In the genomic region with DNA sequence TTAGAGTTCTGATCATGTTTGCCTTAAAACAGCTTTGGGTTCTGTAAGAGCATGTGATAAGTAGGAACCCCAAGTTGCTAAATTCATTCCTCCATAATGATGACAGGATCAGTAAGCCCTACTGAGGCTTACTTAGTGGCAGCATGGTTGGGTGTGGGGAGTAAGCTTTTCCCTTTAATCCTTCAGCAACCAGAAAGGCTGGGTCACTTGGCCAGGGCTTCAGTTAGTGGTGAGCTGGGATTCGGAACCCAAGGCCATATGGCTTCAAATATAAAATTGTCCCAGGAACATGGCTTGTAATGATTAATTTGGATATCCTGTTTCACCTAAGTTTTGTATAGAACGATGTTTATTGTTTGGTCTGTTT, we compare ENCODE assay signal across 8 cellular contexts. TPM values are rescaled to one million over a fixed set of nuclear protein-coding genes. Genes with fewer than 3 reads are reported as not detected.
DNase-seq lines count a peak whose midpoint lies in the region; ATAC-seq and TF ChIP-seq lines count a peak whose summit lies in the region.

No MANE protein-coding gene starts in this region.

- CTCF ChIA-PET in BJ (lab: Yijun Ruan, JAX): interaction anchor here (1.0 to 2.0 kb wide), 2 partner anchors 56 to 94 kb away, joined by 3 to 6 read pairs; no protein-coding TSS in a partner anchor
- CTCF ChIA-PET in activated CD4-positive, alpha-beta memory T cell treated with anti-CD3 and anti-CD28 coated beads for 36 hours (lab: Charles Lee): interaction anchor here (0.7 to 1.8 kb wide), 3 partner anchors 56 to 102 kb away, joined by 3 to 5 read pairs (median 4); no protein-coding TSS in a partner anchor

- H3K36me3 ChIP-seq in BJ (ENCODE audit: control insufficient read depth, insufficient read depth, low read length): no peaks in the 10 kb centered on the region

- peak overlapping the region; percentile 95 for H3K4me3 Mint-ChIP-seq in activated CD4-positive, alpha-beta memory T cell treated with anti-CD3 and anti-CD28 coated beads for 36 hours

- ATAC-seq in GM19023 (IDR thresholded peaks at IDR 0.05; ENCODE audit: unreplicated experiment) (peak; percentile 13), HG03280 (IDR thresholded peaks at IDR 0.05; ENCODE audit: unreplicated experiment) (peak; percentile 27), left cardiac atrium (peak; percentile 12 to 33)

- intact Hi-C loops in activated CD4-positive, alpha-beta memory T cell treated with anti-CD3 and anti-CD28 coated beads for 36 hours (cut with micrococcal nuclease): loop anchor here (2.0 to 5.0 kb wide), 3 partner anchors 156 to 339 kb away; partner anchors contain the start of genes CFAP20 and GOT2
- intact Hi-C loops in left cardiac atrium (cut with DNase I): loop anchor here in 1 of 2 donors (10.0 kb wide), 1 partner anchor 92 kb away; no protein-coding TSS in a partner anchor

- DNase-seq in BJ (ENCODE audit: low read depth): no peak
- DNase-seq in activated CD4-positive, alpha-beta memory T cell treated with anti-CD3 and anti-CD28 coated beads for 36 hours: no peak
- DNase-seq in left cardiac atrium: no peak
- no peak for DNase-seq in skeletal muscle cell (ENCODE audit: low read depth)
- no peak for DNase-seq in activated effector memory CD4-positive, alpha-beta T cell treated with Interleukin-2 at 50 U/mL for 16 hours
- DNase-seq in NOMO-1 (lab: John Stamatoyannopoulos, UW; ENCODE audit: unreplicated experiment in 2 of 2): no peak

- H3K36me3 Mint-ChIP-seq in activated CD4-positive, alpha-beta memory T cell treated with anti-CD3 and anti-CD28 coated beads for 36 hours: peaks cover 11% of the 10 kb centered on the region

- H3K9me3 Mint-ChIP-seq in activated CD4-positive, alpha-beta memory T cell treated with anti-CD3 and anti-CD28 coated beads for 36 hours: no peaks in the 10 kb centered on the region

- peaks cover 11% of the 10 kb centered on the region for H3K4me1 Mint-ChIP-seq in activated CD4-positive, alpha-beta memory T cell treated with anti-CD3 and anti-CD28 coated beads for 36 hours (ENCODE audit: low read depth)

- H3K27ac Mint-ChIP-seq in activated CD4-positive, alpha-beta memory T cell treated with anti-CD3 and anti-CD28 coated beads for 36 hours: peak overlapping the region; percentile 96

- no peaks in the 10 kb centered on the region; the same call in 1 of the 2 replicates for H3K27me3 ChIP-seq in BJ (ENCODE audit: control insufficient read depth, insufficient read depth, low read length)

- POLR2A ChIA-PET in BJ (lab: Charles Lee): no interaction called here
- POLR2A ChIA-PET in activated CD4-positive, alpha-beta memory T cell treated with anti-CD3 and anti-CD28 coated beads for 36 hours (lab: Charles Lee): interaction anchor here (0.6 to 1.7 kb wide), 4 partner anchors 8 to 292 kb away, joined by 3 to 7 read pairs (median 4); partner anchors contain the start of gene SLC38A7

- peak overlapping the region; percentile 67 for H3K4me3 ChIP-seq in BJ (ENCODE audit: low read depth, low read length)
- H3K4me3 ChIP-seq in skeletal muscle cell (ENCODE audit: low read depth, low read length): peak overlapping the region; percentile 94

- H3K27me3 Mint-ChIP-seq in activated CD4-positive, alpha-beta memory T cell treated with anti-CD3 and anti-CD28 coated beads for 36 hours: no peaks in the 10 kb centered on the region

- TF ChIP-seq CTCF in BJ (IDR thresholded peaks at IDR 0.05; ENCODE audit: insufficient read depth, low read depth, low read length): no peak

RNA-seq across cellular contexts. Expression of gene GINS3, which starts 0.8 kb away (rescaled TPM):
- 4.6 and 5.5 TPM in 2 replicates for polyA plus RNA-seq in BJ (2011; rRNA removed)
- polyA minus RNA-seq in BJ (2011; rRNA and poly(A)+ RNA removed): 2.8 and 4.6 TPM in 2 replicates
- total RNA-seq in activated CD4-positive, alpha-beta memory T cell treated with anti-CD3 and anti-CD28 coated beads for 36 hours: 10 to 100 TPM; 13.8 to 14.0 TPM
- 1 to 10 TPM; 5.0 to 5.6 TPM for total RNA-seq in left cardiac atrium
